In the genomic region with DNA sequence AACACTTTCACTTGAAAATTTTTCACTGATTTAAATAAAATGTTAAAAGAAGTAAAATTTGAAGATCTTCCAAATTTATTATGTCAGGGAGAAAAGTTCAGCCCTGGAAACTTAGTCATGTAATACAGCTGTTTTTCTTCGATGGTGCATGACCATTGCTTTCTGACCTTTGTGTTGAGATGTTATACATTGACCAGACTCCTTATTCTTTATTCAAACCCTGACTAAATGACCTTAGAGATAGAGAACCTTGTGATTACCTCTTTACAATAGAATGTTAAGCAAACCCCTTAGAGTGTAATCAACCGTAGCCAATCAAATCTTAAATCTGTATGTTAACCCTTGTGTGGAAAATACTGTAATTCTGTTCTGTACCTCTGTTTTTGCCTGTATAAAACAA, we compare ENCODE assay signal across 36 cellular contexts. TPM values are rescaled to one million over a fixed set of nuclear protein-coding genes. Genes with fewer than 3 reads are reported as not detected.
"Had no signal": no experiment of that assay in that cellular context is flagged by ENCODE, and none has a peak within 500 bp of the region (broad histone marks: within the 10 kb centered on the region; RNA-seq: fewer than 3 reads in every experiment).

No MANE protein-coding gene starts in this region.

- FAIRE-seq: astrocyte, endothelial cell of umbilical vein, urothelium cell line had no signal

- ATAC-seq: effector memory CD8-positive, alpha-beta T cell; esophagus mucosa; gastrocnemius medialis; left ventricle myocardium superior; naive thymus-derived CD4-positive, alpha-beta T cell; right lobe of liver had no signal

- H3K27me3 Mint-ChIP-seq: activated CD4-positive, alpha-beta memory T cell treated with anti-CD3 and anti-CD28 coated beads for 36 hours; activated CD4-positive, alpha-beta T cell treated with anti-CD3 and anti-CD28 coated beads, Interleukin-2, amount 10 ng/mL, durations not matched to agents 24 days and 14 days; activated naive CD4-positive, alpha-beta T cell treated with anti-CD3 and anti-CD28 coated beads, Interleukin-2, amount 10 ng/mL, durations not matched to agents 7 days and 5 days; effector memory CD8-positive, alpha-beta T cell; naive thymus-derived CD4-positive, alpha-beta T cell; stimulated activated naive CD8-positive, alpha-beta T cell treated with anti-CD3 and anti-CD28 coated beads, Interleukin-15, Interleukin-2, amounts not matched to agents 100 ng/mL and 50 ng/mL, for 24 hours had no signal

- H3K4me1 Mint-ChIP-seq: activated CD4-positive, alpha-beta T cell treated with anti-CD3 and anti-CD28 coated beads, Interleukin-2, amount 10 ng/mL, durations not matched to agents 24 days and 14 days; activated naive CD4-positive, alpha-beta T cell treated with anti-CD3 and anti-CD28 coated beads, Interleukin-2, amount 10 ng/mL, durations not matched to agents 7 days and 5 days; immature natural killer cell; naive thymus-derived CD4-positive, alpha-beta T cell had no signal

- H3K9me3 ChIP-seq: gastrocnemius medialis, right lobe of liver, thoracic aorta had no signal

- H3K36me3 Mint-ChIP-seq: activated CD4-positive, alpha-beta memory T cell treated with anti-CD3 and anti-CD28 coated beads for 36 hours; activated naive CD4-positive, alpha-beta T cell treated with anti-CD3 and anti-CD28 coated beads, Interleukin-2, amount 10 ng/mL, durations not matched to agents 7 days and 5 days; immature natural killer cell had no signal

- H3K27me3 ChIP-seq: brain microvascular endothelial cell, gastrocnemius medialis, right lobe of liver had no signal

- H3K27ac ChIP-seq: brain microvascular endothelial cell, coronary artery, gastrocnemius medialis, right lobe of liver, thoracic aorta had no signal

- H3K4me3 Mint-ChIP-seq: activated CD4-positive, alpha-beta memory T cell treated with anti-CD3 and anti-CD28 coated beads for 36 hours; activated CD4-positive, alpha-beta T cell treated with anti-CD3 and anti-CD28 coated beads, Interleukin-2, amount 10 ng/mL, durations not matched to agents 24 days and 14 days; activated naive CD4-positive, alpha-beta T cell treated with anti-CD3 and anti-CD28 coated beads, Interleukin-2, amount 10 ng/mL, durations not matched to agents 7 days and 5 days; activated T-helper 1 cell treated with anti-CD3 and anti-CD28 coated beads, Interleukin-12 subunit alpha, Interleukin-12 subunit beta, Interleukin-2, Interleukin-4 antibody, amounts not matched to agents 30 ng/mL and 10 ng/mL and 1 ng/mL, durations not matched to agents 14 hours and 24 hours and 36 hours; effector memory CD8-positive, alpha-beta T cell; immature natural killer cell; naive thymus-derived CD4-positive, alpha-beta T cell; neural crest cell; stimulated activated naive CD8-positive, alpha-beta T cell treated with anti-CD3 and anti-CD28 coated beads, Interleukin-15, Interleukin-2, amounts not matched to agents 100 ng/mL and 50 ng/mL, for 24 hours had no signal

- H3K27ac Mint-ChIP-seq: activated CD4-positive, alpha-beta memory T cell treated with anti-CD3 and anti-CD28 coated beads for 36 hours; activated CD4-positive, alpha-beta T cell treated with anti-CD3 and anti-CD28 coated beads, Interleukin-2, amount 10 ng/mL, durations not matched to agents 24 days and 14 days; activated naive CD4-positive, alpha-beta T cell treated with anti-CD3 and anti-CD28 coated beads, Interleukin-2, amount 10 ng/mL, durations not matched to agents 7 days and 5 days; activated T-helper 1 cell treated with anti-CD3 and anti-CD28 coated beads, Interleukin-12 subunit alpha, Interleukin-12 subunit beta, Interleukin-2, Interleukin-4 antibody, amounts not matched to agents 30 ng/mL and 10 ng/mL and 1 ng/mL, durations not matched to agents 14 hours and 24 hours and 36 hours; effector memory CD8-positive, alpha-beta T cell; immature natural killer cell; naive thymus-derived CD4-positive, alpha-beta T cell; stimulated activated naive CD8-positive, alpha-beta T cell treated with anti-CD3 and anti-CD28 coated beads, Interleukin-15, Interleukin-2, amounts not matched to agents 100 ng/mL and 50 ng/mL, for 24 hours had no signal

- H3K36me3 ChIP-seq: brain microvascular endothelial cell, gastrocnemius medialis, right lobe of liver, thoracic aorta had no signal

- DNase-seq: activated CD4-positive, alpha-beta memory T cell treated with anti-CD3 and anti-CD28 coated beads for 36 hours; activated CD4-positive, alpha-beta T cell treated with anti-CD3 and anti-CD28 coated beads, Interleukin-2, amount 10 ng/mL, durations not matched to agents 24 days and 14 days; activated CD4-positive, CD25-positive, alpha-beta regulatory T cell treated with anti-CD3 and anti-CD28 coated beads, Interleukin-2, amount 50 U/mL, for 72 hours; activated CD8-positive, alpha-beta memory T cell treated with anti-CD3 and anti-CD28 coated beads, Interleukin-2, amount 50 U/mL, for 4 hours; activated effector memory CD4-positive, alpha-beta T cell treated with anti-CD3 and anti-CD28 coated beads, Interleukin-2, amount 50 U/mL, for 16 hours; activated naive CD4-positive, alpha-beta T cell treated with anti-CD3 and anti-CD28 coated beads, Interleukin-2, amount 10 ng/mL, durations not matched to agents 7 days and 5 days; activated T-cell treated with anti-CD3 and anti-CD28 coated beads, Interleukin-2, amount 50 U/mL, for 1 hour; amniotic stem cell; brain microvascular endothelial cell; effector memory CD8-positive, alpha-beta T cell; gastrocnemius medialis; immature natural killer cell; left ventricle myocardium superior; mammary epithelial cell; midbrain; naive thymus-derived CD4-positive, alpha-beta T cell; posterior cingulate gyrus; right lobe of liver; stimulated activated CD4-positive, alpha-beta T cell treated with anti-CD3 and anti-CD28 coated beads, Interleukin-2, amount 100 ng/mL, for 48 hours; T-helper 2 cell; trophoblast cell had no signal

- H3K4me1 ChIP-seq: gastrocnemius medialis, right lobe of liver had no signal

- H3K4me3 ChIP-seq: coronary artery, gastrocnemius medialis, right lobe of liver, thoracic aorta had no signal

RNA-seq across cellular contexts. Expression of gene PLCZ1, which starts 34.5 kb away (rescaled TPM):
- total RNA-seq: activated CD4-positive, alpha-beta memory T cell treated with anti-CD3 and anti-CD28 coated beads for 36 hours; activated CD4-positive, alpha-beta T cell treated with anti-CD3 and anti-CD28 coated beads, Interleukin-2, amount 10 ng/mL, durations not matched to agents 24 days and 14 days; activated CD8-positive, alpha-beta memory T cell treated with anti-CD3 and anti-CD28 coated beads for 36 hours; activated T-helper 1 cell treated with anti-CD3 and anti-CD28 coated beads, Interleukin-12 subunit alpha, Interleukin-12 subunit beta, Interleukin-2, Interleukin-4 antibody, amounts not matched to agents 30 ng/mL and 10 ng/mL and 1 ng/mL, durations not matched to agents 14 hours and 24 hours and 36 hours; astrocyte; cardiac septum; endothelial cell of umbilical vein; esophagus mucosa; gastrocnemius medialis; left ventricle myocardium superior; naive thymus-derived CD4-positive, alpha-beta T cell; neural crest cell; osteoblast; right lobe of liver; skeletal muscle tissue; subcutaneous adipose tissue; thoracic aorta had no signal
- polyA plus RNA-seq: endothelial cell of umbilical vein; immature natural killer cell; naive thymus-derived CD4-positive, alpha-beta T cell had no signal

RNA-seq across cellular contexts. Expression of gene CAPZA3, which starts 34.6 kb away (rescaled TPM):
- total RNA-seq: activated CD4-positive, alpha-beta memory T cell treated with anti-CD3 and anti-CD28 coated beads for 36 hours; activated CD4-positive, alpha-beta T cell treated with anti-CD3 and anti-CD28 coated beads, Interleukin-2, amount 10 ng/mL, durations not matched to agents 24 days and 14 days; activated CD8-positive, alpha-beta memory T cell treated with anti-CD3 and anti-CD28 coated beads for 36 hours; activated T-helper 1 cell treated with anti-CD3 and anti-CD28 coated beads, Interleukin-12 subunit alpha, Interleukin-12 subunit beta, Interleukin-2, Interleukin-4 antibody, amounts not matched to agents 30 ng/mL and 10 ng/mL and 1 ng/mL, durations not matched to agents 14 hours and 24 hours and 36 hours; astrocyte; cardiac septum; cerebellum; endothelial cell of umbilical vein; esophagus mucosa; gastrocnemius medialis; left ventricle myocardium superior; naive thymus-derived CD4-positive, alpha-beta T cell; neural crest cell; osteoblast; skeletal muscle tissue; subcutaneous adipose tissue; thoracic aorta had no signal
- polyA plus RNA-seq: endothelial cell of umbilical vein; immature natural killer cell; mammary epithelial cell; naive thymus-derived CD4-positive, alpha-beta T cell had no signal
